Comparison of ENCODE assay signal across 8 cellular contexts in the genomic region with DNA sequence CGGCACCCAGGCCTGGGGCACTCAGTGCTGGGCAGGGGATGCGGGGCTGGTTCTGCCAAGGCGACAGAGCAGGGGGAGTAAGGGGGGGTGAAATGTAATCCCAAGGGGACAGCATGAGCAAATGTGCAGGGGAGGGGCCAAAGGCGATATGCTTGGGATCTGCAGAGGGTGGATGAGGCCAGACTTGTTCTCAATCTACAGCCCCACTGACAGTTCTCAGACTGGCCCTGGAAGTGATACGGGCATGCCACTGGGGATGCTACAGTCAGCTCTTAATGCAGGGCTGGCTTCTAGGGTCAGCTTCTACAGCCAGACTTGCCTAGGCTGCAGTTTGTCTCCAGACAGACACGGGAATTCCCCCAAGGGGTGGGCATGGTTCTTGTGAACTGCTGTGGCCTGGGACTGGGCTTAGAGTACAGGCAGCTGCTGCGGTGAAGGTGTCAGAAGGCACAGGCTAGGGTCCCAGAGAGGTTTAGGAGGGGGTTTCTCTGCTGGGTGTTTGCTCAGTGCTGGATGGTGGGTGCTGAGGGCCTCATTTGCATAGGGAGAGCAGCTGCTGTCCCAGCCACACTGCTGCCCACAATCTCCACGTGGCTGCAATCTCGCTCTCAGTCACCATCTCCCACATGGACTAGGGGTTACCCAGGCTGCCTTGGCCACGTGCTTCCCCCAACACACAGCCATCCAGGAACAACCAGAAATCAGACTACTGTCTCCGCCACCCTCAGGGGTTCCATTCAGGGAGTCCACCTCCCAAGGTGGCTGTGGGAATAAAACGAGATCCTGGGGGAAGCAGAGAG.
DNase-seq lines count a peak whose midpoint lies in the region; ATAC-seq and TF ChIP-seq lines count a peak whose summit lies in the region.

No MANE protein-coding gene starts in this region.

- WGBS in tibial nerve, 2 donors: 65 to 75% methylated on average over 10 to 12 of the region's 12 CpGs

- no peaks in the 10 kb centered on the region for H3K27me3 ChIP-seq in tibial nerve

- no peak for TF ChIP-seq EP300 in tibial nerve (IDR thresholded peaks at IDR 0.05)

- no peak for TF ChIP-seq POLR2A in tibial nerve (IDR thresholded peaks at IDR 0.05)

- ATAC-seq in GM19467 (IDR thresholded peaks at IDR 0.05; ENCODE audit: unreplicated experiment) (peak; percentile 70), HG03565 (IDR thresholded peaks at IDR 0.05; ENCODE audit: unreplicated experiment) (peak; percentile 72)

- H3K36me3 ChIP-seq in tibial nerve: no peaks in the 10 kb centered on the region

- no peaks in the 10 kb centered on the region for H3K9me3 ChIP-seq in tibial nerve

- DNase-seq in activated CD8-positive, alpha-beta memory T cell treated with anti-CD3 and anti-CD28 coated beads, Interleukin-2, amount 50 U/mL, for 24 hours (ENCODE audit: extremely low read depth): peak; percentile 44
- DNase-seq in pons (ENCODE audit: low spot score): peak; percentile 56
- no peak for DNase-seq in superior temporal gyrus (ENCODE audit: extremely low spot score)
- DNase-seq in tibial nerve (ENCODE audit: low spot score in 2 of 2): no peak
- no peak for DNase-seq in hippocampal formation (lab: John Stamatoyannopoulos, UW)

- H3K4me1 ChIP-seq in tibial nerve: peaks cover 0 to 48% (median 16%) of the 10 kb centered on the region in 4 donors

- H3K4me3 ChIP-seq in GM12875 (ENCODE audit: low read depth, low read length) (peak overlapping the region; percentile 10), tibial nerve (no peak overlapping the region)

- no peak overlapping the region for H3K27ac ChIP-seq in tibial nerve

- TF ChIP-seq CTCF in GM12875 (IDR thresholded peaks at IDR 0.05; ENCODE audit: borderline replicate concordance, insufficient read depth, low read depth, low read length): no peak
- TF ChIP-seq CTCF in tibial nerve (IDR thresholded peaks at IDR 0.05): no peak

Comparison
In these comparisons a context has a peak if more than half of its experiments do, and no peak if none do; other contexts are left out.
1. DNase-seq: peak in activated CD8-positive, alpha-beta memory T cell treated with anti-CD3 and anti-CD28 coated beads, Interleukin-2, amount 50 U/mL, for 24 hours (single experiment) and pons (single experiment); none in superior temporal gyrus (single experiment), tibial nerve (0 of 2) and hippocampal formation (0 of 2).